8 cellular contexts compared by ENCODE assay signal in the genomic region with DNA sequence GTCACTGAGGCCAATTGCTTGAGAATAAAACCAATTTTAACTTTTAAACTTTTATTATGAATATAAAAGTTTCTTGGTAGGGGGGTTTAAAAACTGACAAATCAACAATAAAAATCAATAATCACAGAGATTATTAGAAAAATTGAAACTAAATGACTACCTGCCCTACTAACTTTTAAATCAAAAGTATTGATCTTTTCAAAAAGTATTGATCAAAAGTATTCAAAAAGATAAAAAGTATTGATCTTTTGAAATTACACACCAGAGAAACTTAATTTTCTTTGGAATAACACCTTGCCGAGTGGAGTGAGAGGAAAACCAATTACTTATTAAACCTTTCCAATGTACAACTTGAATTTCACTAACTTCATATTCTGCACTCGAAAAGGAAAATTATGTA. TPM values are rescaled to one million over a fixed set of nuclear protein-coding genes. Genes with fewer than 3 reads are reported as not detected.
DNase-seq lines count a peak whose midpoint lies in the region; ATAC-seq and TF ChIP-seq lines count a peak whose summit lies in the region.

No MANE protein-coding gene starts in this region.

- H3K9me3 Mint-ChIP-seq in stimulated activated naive CD8-positive, alpha-beta T cell treated with anti-CD3 and anti-CD28 coated beads, Interleukin-15, Interleukin-2, amounts not matched to agents 100 ng/mL and 50 ng/mL, for 24 hours, result no peaks in the 10 kb centered on the region
- no peaks in the 10 kb centered on the region for H3K9me3 Mint-ChIP-seq in MCF 10A (ENCODE audit: unreplicated experiment)

- no TSS peak for BruUV-seq in MCF 10A (replicated peaks; lab: Mats Ljungman, UMichigan)

- peak overlapping the region; percentile 87 for H3K4me3 ChIP-seq in mesodermal cell (ENCODE audit: extremely low read depth, insufficient read depth, low read length, poor library complexity, severe bottlenecking)

- H3K4me3 Mint-ChIP-seq in stimulated activated naive CD8-positive, alpha-beta T cell treated with anti-CD3 and anti-CD28 coated beads, Interleukin-15, Interleukin-2, amounts not matched to agents 100 ng/mL and 50 ng/mL, for 24 hours, result peak overlapping the region; percentile 94
- peak overlapping the region; percentile 89 for H3K4me3 Mint-ChIP-seq in MCF 10A (ENCODE audit: unreplicated experiment)

- H3K36me3 ChIP-seq in mesodermal cell (ENCODE audit: control insufficient read depth, insufficient read depth, low read length), result peaks cover 5% of the 10 kb centered on the region

- no peak overlapping the region for H3K27ac ChIP-seq in mesodermal cell (ENCODE audit: low read depth, low read length, severe bottlenecking)

- no peak for DNase-seq in stimulated activated naive CD8-positive, alpha-beta T cell treated with anti-CD3 and anti-CD28 coated beads, Interleukin-15, Interleukin-2, amounts not matched to agents 100 U/mL and 50 U/mL, for 24 hours
- DNase-seq in MCF 10A (ENCODE audit: unreplicated experiment) (no peak), 8988T (no peak), AG08396 (ENCODE audit: low spot score) (no peak), HEK293T (ENCODE audit: extremely low spot score) (no peak)

- no CpG with 5 or more reads among the region's 2 CpGs for WGBS in mesodermal cell (ENCODE audit: insufficient coverage in 2 of 2), 2 experiments

- peaks cover 16% of the 10 kb centered on the region for H3K4me1 ChIP-seq in mesodermal cell (ENCODE audit: control insufficient read depth, insufficient read depth, low read length, poor library complexity, severe bottlenecking)

- TF ChIP-seq CTCF in MCF 10A (IDR thresholded peaks at IDR 0.05; ENCODE audit: unreplicated experiment), result no peak

- intact Hi-C loops in MCF 10A (cut with micrococcal nuclease), result loop anchor here (1.0 to 10.0 kb wide), 9 partner anchors 49 to 992 kb away; no protein-coding TSS in a partner anchor

- CTCF ChIA-PET in MCF 10A (lab: Yijun Ruan, JAX) (interaction anchor here (0.6 to 1.8 kb wide), 13 partner anchors 12 to 81 kb away, joined by 3 to 32 read pairs (median 4); no protein-coding TSS in a partner anchor), HEK293T (lab: Yijun Ruan, JAX) (interaction anchor here (0.7 kb wide), 1 partner anchor 79 kb away, joined by 3 read pairs; no protein-coding TSS in a partner anchor)

- H3K27me3 Mint-ChIP-seq in stimulated activated naive CD8-positive, alpha-beta T cell treated with anti-CD3 and anti-CD28 coated beads, Interleukin-15, Interleukin-2, amounts not matched to agents 100 ng/mL and 50 ng/mL, for 24 hours, result no peaks in the 10 kb centered on the region
- no peaks in the 10 kb centered on the region for H3K27me3 Mint-ChIP-seq in MCF 10A (ENCODE audit: insufficient read depth, unreplicated experiment)

- no peaks in the 10 kb centered on the region for H3K9me3 ChIP-seq in mesodermal cell (ENCODE audit: control insufficient read depth, low read length)

- H3K36me3 Mint-ChIP-seq in stimulated activated naive CD8-positive, alpha-beta T cell treated with anti-CD3 and anti-CD28 coated beads, Interleukin-15, Interleukin-2, amounts not matched to agents 100 ng/mL and 50 ng/mL, for 24 hours (ENCODE audit: low read depth), result peaks cover 23% of the 10 kb centered on the region
- peaks cover 39% of the 10 kb centered on the region for H3K36me3 Mint-ChIP-seq in MCF 10A (ENCODE audit: insufficient read depth, unreplicated experiment)

- no peak for ATAC-seq in stimulated activated naive CD8-positive, alpha-beta T cell treated with anti-CD3 and anti-CD28 coated beads, Interleukin-15, Interleukin-2, amounts not matched to agents 100 U/mL and 50 U/mL, for 24 hours
- ATAC-seq in GM21737 (IDR thresholded peaks at IDR 0.05; ENCODE audit: unreplicated experiment), result no peak

- POLR2A ChIA-PET in MCF 10A (lab: Yijun Ruan, JAX), result interaction anchor here (0.6 to 2.0 kb wide), 27 partner anchors 10 to 458 kb away, joined by 3 to 51 read pairs (median 6); a partner anchor contains a TSS
- POLR2A ChIA-PET in HEK293T (lab: Yijun Ruan, JAX), result no interaction called here

- no peak overlapping the region for H3K27ac Mint-ChIP-seq in stimulated activated naive CD8-positive, alpha-beta T cell treated with anti-CD3 and anti-CD28 coated beads, Interleukin-15, Interleukin-2, amounts not matched to agents 100 ng/mL and 50 ng/mL, for 24 hours
- peak overlapping the region; percentile 96 for H3K27ac Mint-ChIP-seq in MCF 10A (ENCODE audit: low read depth, unreplicated experiment)

- peaks cover 56% of the 10 kb centered on the region for H3K4me1 Mint-ChIP-seq in stimulated activated naive CD8-positive, alpha-beta T cell treated with anti-CD3 and anti-CD28 coated beads, Interleukin-15, Interleukin-2, amounts not matched to agents 100 ng/mL and 50 ng/mL, for 24 hours (ENCODE audit: low read depth)
- H3K4me1 Mint-ChIP-seq in MCF 10A (ENCODE audit: insufficient read depth, unreplicated experiment), result peaks cover 54% of the 10 kb centered on the region

TF ChIP-seq in HEK293T, 16 proteins besides CTCF, POLR2A, EP300 and RAD21:
- TF ChIP-seq CTBP1 (IDR thresholded peaks at IDR 0.05; ENCODE audit: borderline replicate concordance) (no peak), SP1 (IDR thresholded peaks at IDR 0.05) (no peak), L3MBTL2 (conservative IDR thresholded peaks at IDR 0.05) (no peak), FOXM1 (IDR thresholded peaks at IDR 0.05; ENCODE audit: borderline replicate concordance) (no peak), BHLHE40 (IDR thresholded peaks at IDR 0.05; ENCODE audit: borderline replicate concordance) (no peak)
TF ChIP-seq in HEK293T: peak in this region for 0.

RNA-seq across cellular contexts. Expression of a gene that starts 2.2 kb away (rescaled TPM):
- 87.0 and 94.1 TPM in 2 replicates for total RNA-seq in MCF 10A (2022)
- polyA plus RNA-seq in mesodermal cell (2013, experiment 1 of 2), result 8.8 TPM
- 9.3 TPM for polyA plus RNA-seq in mesodermal cell (2013, experiment 2 of 2)
